ENCODE assay signal across 13 cellular contexts in genomic region chrX:37454537-37455285, GRCh38.
A peak's percentile ranks its signal among the peaks of the same experiment; 100 is the strongest.
DNase-seq lines count a peak whose midpoint lies in the region; ATAC-seq and TF ChIP-seq lines count a peak whose summit lies in the region.
"Had no signal": no experiment of that assay in that cellular context is flagged by ENCODE, and none has a peak within 500 bp of the region (broad histone marks: within the 10 kb centered on the region; RNA-seq: fewer than 3 reads in every experiment).

No MANE protein-coding gene starts in this region.

- BruUV-seq in Calu3 (replicated peaks; lab: Mats Ljungman, UMichigan): no TSS peak

- peak overlapping the region; percentile 41 for H3K4me3 Mint-ChIP-seq in Calu3 (ENCODE audit: low read depth, unreplicated experiment)
- no peak overlapping the region for H3K4me3 Mint-ChIP-seq in chondrocyte (ENCODE audit: unreplicated experiment)
- no peak overlapping the region for H3K4me3 Mint-ChIP-seq in natural killer cell treated with Interleukin-12 subunit alpha and Interleukin-12 subunit beta and Interleukin-15 and Interleukin-18, amount 100 ng/mL, for 72 hours
- no peak overlapping the region for H3K4me3 Mint-ChIP-seq in stimulated activated naive B cell treated with anti-CD40 and anti-IgM and Interleukin-4, amounts not matched to agents 10 μg/mL and 1 μg/mL and 100 μg/mL, for 72 hours
- H3K4me3 Mint-ChIP-seq: activated CD4-positive, alpha-beta T cell treated with anti-CD3 and anti-CD28 coated beads for 36 hours had no signal

- H3K4me1 Mint-ChIP-seq in Calu3 (ENCODE audit: low read depth, unreplicated experiment): peaks cover 28% of the 10 kb centered on the region
- H3K4me1 Mint-ChIP-seq in chondrocyte (ENCODE audit: low read depth): peaks cover 14% of the 10 kb centered on the region
- no peaks in the 10 kb centered on the region for H3K4me1 Mint-ChIP-seq in natural killer cell treated with Interleukin-12 subunit alpha and Interleukin-12 subunit beta and Interleukin-15 and Interleukin-18, amount 100 ng/mL, for 72 hours (ENCODE audit: low read depth in 2 of 2)
- H3K4me1 Mint-ChIP-seq in stimulated activated naive B cell treated with anti-CD40 and anti-IgM and Interleukin-4, amounts not matched to agents 10 μg/mL and 1 μg/mL and 100 μg/mL, for 72 hours: no peaks in the 10 kb centered on the region
- H3K4me1 Mint-ChIP-seq: activated CD4-positive, alpha-beta T cell treated with anti-CD3 and anti-CD28 coated beads for 36 hours had no signal

- H3K9me3 Mint-ChIP-seq in Calu3 (ENCODE audit: low read depth, unreplicated experiment): no peaks in the 10 kb centered on the region
- H3K9me3 Mint-ChIP-seq in chondrocyte (ENCODE audit: low read depth): peaks cover 5% of the 10 kb centered on the region
- no peaks in the 10 kb centered on the region for H3K9me3 Mint-ChIP-seq in natural killer cell treated with Interleukin-12 subunit alpha and Interleukin-12 subunit beta and Interleukin-15 and Interleukin-18, amount 100 ng/mL, for 72 hours
- peaks cover 0 to 3% of the 10 kb centered on the region in 2 donors for H3K9me3 Mint-ChIP-seq in stimulated activated naive B cell treated with anti-CD40 and anti-IgM and Interleukin-4, amounts not matched to agents 10 μg/mL and 1 μg/mL and 100 μg/mL, for 72 hours

- H3K27me3 Mint-ChIP-seq in Calu3 (ENCODE audit: unreplicated experiment): no peaks in the 10 kb centered on the region
- no peaks in the 10 kb centered on the region for H3K27me3 Mint-ChIP-seq in chondrocyte (ENCODE audit: low read depth)
- peaks cover 5 to 7% of the 10 kb centered on the region in 2 donors for H3K27me3 Mint-ChIP-seq in natural killer cell treated with Interleukin-12 subunit alpha and Interleukin-12 subunit beta and Interleukin-15 and Interleukin-18, amount 100 ng/mL, for 72 hours
- H3K27me3 Mint-ChIP-seq in stimulated activated naive B cell treated with anti-CD40 and anti-IgM and Interleukin-4, amounts not matched to agents 10 μg/mL and 1 μg/mL and 100 μg/mL, for 72 hours: peaks cover 8 to 13% of the 10 kb centered on the region in 2 donors

- intact Hi-C loops in Calu3 (cut with micrococcal nuclease; ENCODE audit: unreplicated experiment): loop anchor here (1.0 to 10.0 kb wide), 2 partner anchors 19 to 110 kb away; partner anchors contain the start of gene PRRG1

- peaks cover 10% of the 10 kb centered on the region for H3K36me3 Mint-ChIP-seq in Calu3 (ENCODE audit: insufficient read depth, unreplicated experiment)
- H3K36me3 Mint-ChIP-seq in chondrocyte (ENCODE audit: low read depth): no peaks in the 10 kb centered on the region
- no peaks in the 10 kb centered on the region for H3K36me3 Mint-ChIP-seq in natural killer cell treated with Interleukin-12 subunit alpha and Interleukin-12 subunit beta and Interleukin-15 and Interleukin-18, amount 100 ng/mL, for 72 hours
- H3K36me3 Mint-ChIP-seq in stimulated activated naive B cell treated with anti-CD40 and anti-IgM and Interleukin-4, amounts not matched to agents 10 μg/mL and 1 μg/mL and 100 μg/mL, for 72 hours: no peaks in the 10 kb centered on the region

- CTCF ChIA-PET in Calu3 (lab: Charles Lee): no interaction called here

- ATAC-seq in natural killer cell treated with Interleukin-12 subunit alpha and Interleukin-12 subunit beta and Interleukin-15 and Interleukin-18, amount 100 ng/mL, for 72 hours: no peak
- no peak for ATAC-seq in HG02759 (IDR thresholded peaks at IDR 0.05; ENCODE audit: unreplicated experiment)
- no peak for ATAC-seq in stimulated activated naive B cell treated with anti-CD40 and anti-IgM and Interleukin-4, amounts not matched to agents 10 μg/mL and 1 μg/mL and 100 μg/mL, for 72 hours (replicated peaks)
- ATAC-seq: activated CD4-positive, alpha-beta T cell treated with anti-CD3 and anti-CD28 coated beads for 36 hours had no signal

- TF ChIP-seq CTCF in Calu3 (IDR thresholded peaks at IDR 0.05; ENCODE audit: unreplicated experiment) (no peak), chondrocyte (IDR thresholded peaks at IDR 0.05) (no peak)

- DNase-seq in Calu3 (peak; percentile 60), M059J (ENCODE audit: low read depth) (peak; percentile 88), chondrocyte (ENCODE audit: low spot score) (no peak), kidney glomerular epithelial cell (lab: John Stamatoyannopoulos, UW) (peak; percentile 68)
- DNase-seq in stimulated activated CD4-positive, alpha-beta T cell treated with anti-CD3 and anti-CD28 coated beads, Interleukin-15, amount 100 ng/mL, for 24 hours: no peak
- no peak for DNase-seq in natural killer cell treated with Interleukin-12 subunit alpha and Interleukin-12 subunit beta and Interleukin-15 and Interleukin-18, amount 100 ng/mL, for 72 hours (ENCODE audit: low spot score)
- DNase-seq in stimulated activated naive B cell treated with anti-CD40 and anti-IgM and Interleukin-4, amounts not matched to agents 10 μg/mL and 1 μg/mL and 100 μg/mL, for 72 hours: no peak
- DNase-seq: activated CD4-positive, alpha-beta T cell treated with anti-CD3 and anti-CD28 coated beads for 36 hours; activated effector memory CD4-positive, alpha-beta T cell treated with anti-CD3 and anti-CD28 coated beads, Interleukin-2, amount 50 U/mL, for 16 hours; NCI-H446 treated with DMSO at 0.1 percent for 48 hours; sigmoid colon; tibial artery had no signal

- H3K27ac Mint-ChIP-seq in Calu3 (ENCODE audit: unreplicated experiment): peak overlapping the region; percentile 84
- peak overlapping the region; percentile 2 for H3K27ac Mint-ChIP-seq in chondrocyte (ENCODE audit: unreplicated experiment)
- H3K27ac Mint-ChIP-seq in natural killer cell treated with Interleukin-12 subunit alpha and Interleukin-12 subunit beta and Interleukin-15 and Interleukin-18, amount 100 ng/mL, for 72 hours: no peak overlapping the region
- no peak overlapping the region for H3K27ac Mint-ChIP-seq in stimulated activated naive B cell treated with anti-CD40 and anti-IgM and Interleukin-4, amounts not matched to agents 10 μg/mL and 1 μg/mL and 100 μg/mL, for 72 hours
- H3K27ac Mint-ChIP-seq: activated CD4-positive, alpha-beta T cell treated with anti-CD3 and anti-CD28 coated beads for 36 hours had no signal

Comparison
In these comparisons a context has a peak if more than half of its experiments do, and no peak if none do; other contexts are left out.
1. DNase-seq: peak in Calu3 (single experiment), M059J (single experiment) and kidney glomerular epithelial cell (single experiment); none in chondrocyte (single experiment), stimulated activated CD4-positive, alpha-beta T cell treated with anti-CD3 and anti-CD28 coated beads, Interleukin-15, amount 100 ng/mL, for 24 hours (single experiment), natural killer cell treated with Interleukin-12 subunit alpha and Interleukin-12 subunit beta and Interleukin-15 and Interleukin-18, amount 100 ng/mL, for 72 hours (single experiment) and stimulated activated naive B cell treated with anti-CD40 and anti-IgM and Interleukin-4, amounts not matched to agents 10 μg/mL and 1 μg/mL and 100 μg/mL, for 72 hours (single experiment).
2. H3K27ac Mint-ChIP-seq: peak in Calu3 (single experiment) and chondrocyte (single experiment); none in natural killer cell treated with Interleukin-12 subunit alpha and Interleukin-12 subunit beta and Interleukin-15 and Interleukin-18, amount 100 ng/mL, for 72 hours (0 of 2) and stimulated activated naive B cell treated with anti-CD40 and anti-IgM and Interleukin-4, amounts not matched to agents 10 μg/mL and 1 μg/mL and 100 μg/mL, for 72 hours (single experiment).